Comparison of ENCODE assay signal across 1 cellular context in the genomic region with DNA sequence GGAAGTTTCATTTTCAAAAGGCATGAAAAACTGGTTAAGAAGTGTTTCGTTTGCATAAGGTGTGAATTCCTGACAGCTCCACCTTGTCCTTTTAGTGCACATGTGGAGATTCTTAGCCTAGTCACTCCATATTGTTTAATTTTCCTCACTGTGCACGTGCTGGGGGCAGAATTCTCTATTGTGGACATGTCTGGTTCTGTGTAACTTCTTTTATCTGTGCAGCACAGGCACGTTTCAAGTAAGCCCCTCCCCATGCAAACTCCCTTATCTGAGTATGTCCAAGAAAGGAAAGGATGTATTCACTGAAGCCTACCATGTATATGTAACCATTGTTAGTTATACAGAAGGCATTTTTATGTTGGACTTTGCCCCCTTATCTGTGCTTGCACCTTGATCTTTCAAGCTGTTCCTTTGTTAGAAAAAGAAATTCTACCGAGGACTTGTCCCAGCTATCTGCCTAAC.
TF ChIP-seq lines count a peak whose summit lies in the region.

No MANE protein-coding gene starts in this region.

TF ChIP-seq in K562, 482 proteins besides CTCF, POLR2A, EP300 and RAD21 (continued from another document and continues in another):
- TF ChIP-seq, protein P1, sequence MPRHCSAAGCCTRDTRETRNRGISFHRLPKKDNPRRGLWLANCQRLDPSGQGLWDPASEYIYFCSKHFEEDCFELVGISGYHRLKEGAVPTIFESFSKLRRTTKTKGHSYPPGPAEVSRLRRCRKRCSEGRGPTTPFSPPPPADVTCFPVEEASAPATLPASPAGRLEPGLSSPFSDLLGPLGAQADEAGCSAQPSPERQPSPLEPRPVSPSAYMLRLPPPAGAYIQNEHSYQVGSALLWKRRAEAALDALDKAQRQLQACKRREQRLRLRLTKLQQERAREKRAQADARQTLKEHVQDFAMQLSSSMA (CRISPR knock-in tag; IDR thresholded peaks at IDR 0.05), result no peak
- TF ChIP-seq, protein P2, sequence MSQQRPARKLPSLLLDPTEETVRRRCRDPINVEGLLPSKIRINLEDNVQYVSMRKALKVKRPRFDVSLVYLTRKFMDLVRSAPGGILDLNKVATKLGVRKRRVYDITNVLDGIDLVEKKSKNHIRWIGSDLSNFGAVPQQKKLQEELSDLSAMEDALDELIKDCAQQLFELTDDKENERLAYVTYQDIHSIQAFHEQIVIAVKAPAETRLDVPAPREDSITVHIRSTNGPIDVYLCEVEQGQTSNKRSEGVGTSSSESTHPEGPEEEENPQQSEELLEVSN (IDR thresholded peaks at IDR 0.05; ENCODE audit: borderline replicate concordance in 1 of 2, extremely low read depth in 1 of 2, insufficient read depth in 1 of 2, insufficient read length in 1 of 2, low read depth in 1 of 2, low read length in 1 of 2, poor library complexity in 1 of 2, severe bottlenecking in 1 of 2), result peak in 1 of 2 experiments; percentile 41
- TF ChIP-seq SMARCC2 (IDR thresholded peaks at IDR 0.05; ENCODE audit: low read depth) (no peak; the same call in 1 of the 2 replicates), ELF1 (tag; IDR thresholded peaks at IDR 0.05) (no peak), CSDE1 (IDR thresholded peaks at IDR 0.05) (no peak), ZKSCAN3 (CRISPR knock-in tag; IDR thresholded peaks at IDR 0.05) (no peak), JUNB (CRISPR knock-in tag; conservative IDR thresholded peaks at IDR 0.05) (no peak), TRIM28 (IDR thresholded peaks at IDR 0.05) (no peak), CC2D1A (IDR thresholded peaks at IDR 0.05) (peak; percentile 80), ZNF436 (CRISPR knock-in tag; IDR thresholded peaks at IDR 0.05) (no peak), CHD4 (IDR thresholded peaks at IDR 0.05; ENCODE audit: insufficient read depth, insufficient replicate concordance, low read depth, low read length, poor library complexity, severe bottlenecking) (no peak), SIX5 (IDR thresholded peaks at IDR 0.05; ENCODE audit: borderline replicate concordance in 1 of 2, insufficient read depth in 1 of 2, low read depth in 1 of 2, low read length in 2 of 2) (no peak), PHF8 (IDR thresholded peaks at IDR 0.05; ENCODE audit: borderline replicate concordance, low read length) (no peak), ZNF79 (CRISPR knock-in tag; IDR thresholded peaks at IDR 0.05; ENCODE audit: low read depth) (no peak), MCM2 (IDR thresholded peaks at IDR 0.05; ENCODE audit: low read depth) (no peak), POU5F1 (IDR thresholded peaks at IDR 0.05; ENCODE audit: borderline replicate concordance, low read depth, low read length, partially characterized antibody) (no peak), TOE1 (IDR thresholded peaks at IDR 0.05; ENCODE audit: borderline replicate concordance) (no peak), TOE1 (CRISPR knock-in tag; IDR thresholded peaks at IDR 0.05; ENCODE audit: borderline replicate concordance, low read depth) (no peak), SNRNP70 (optimal IDR thresholded peaks at IDR 0.05; ENCODE audit: low read depth, low read length) (no peak), KDM2B (CRISPR knock-in tag; IDR thresholded peaks at IDR 0.05) (no peak), PRMT5 (CRISPR knock-in tag; IDR thresholded peaks at IDR 0.05) (no peak), U2AF2 (optimal IDR thresholded peaks at IDR 0.05; ENCODE audit: low read depth, low read length) (no peak), PHB2 (IDR thresholded peaks at IDR 0.05; ENCODE audit: low read depth) (peak; percentile 56; the same call in 1 of the 2 replicates), KAT8 (IDR thresholded peaks at IDR 0.05; ENCODE audit: low read depth) (no peak)
- TF ChIP-seq, protein P3, sequence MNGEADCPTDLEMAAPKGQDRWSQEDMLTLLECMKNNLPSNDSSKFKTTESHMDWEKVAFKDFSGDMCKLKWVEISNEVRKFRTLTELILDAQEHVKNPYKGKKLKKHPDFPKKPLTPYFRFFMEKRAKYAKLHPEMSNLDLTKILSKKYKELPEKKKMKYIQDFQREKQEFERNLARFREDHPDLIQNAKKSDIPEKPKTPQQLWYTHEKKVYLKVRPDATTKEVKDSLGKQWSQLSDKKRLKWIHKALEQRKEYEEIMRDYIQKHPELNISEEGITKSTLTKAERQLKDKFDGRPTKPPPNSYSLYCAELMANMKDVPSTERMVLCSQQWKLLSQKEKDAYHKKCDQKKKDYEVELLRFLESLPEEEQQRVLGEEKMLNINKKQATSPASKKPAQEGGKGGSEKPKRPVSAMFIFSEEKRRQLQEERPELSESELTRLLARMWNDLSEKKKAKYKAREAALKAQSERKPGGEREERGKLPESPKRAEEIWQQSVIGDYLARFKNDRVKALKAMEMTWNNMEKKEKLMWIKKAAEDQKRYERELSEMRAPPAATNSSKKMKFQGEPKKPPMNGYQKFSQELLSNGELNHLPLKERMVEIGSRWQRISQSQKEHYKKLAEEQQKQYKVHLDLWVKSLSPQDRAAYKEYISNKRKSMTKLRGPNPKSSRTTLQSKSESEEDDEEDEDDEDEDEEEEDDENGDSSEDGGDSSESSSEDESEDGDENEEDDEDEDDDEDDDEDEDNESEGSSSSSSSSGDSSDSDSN (IDR thresholded peaks at IDR 0.05; ENCODE audit: borderline replicate concordance in 1 of 2, low read depth in 2 of 2, low read length in 2 of 2), result no peak
- TF ChIP-seq, protein P4, sequence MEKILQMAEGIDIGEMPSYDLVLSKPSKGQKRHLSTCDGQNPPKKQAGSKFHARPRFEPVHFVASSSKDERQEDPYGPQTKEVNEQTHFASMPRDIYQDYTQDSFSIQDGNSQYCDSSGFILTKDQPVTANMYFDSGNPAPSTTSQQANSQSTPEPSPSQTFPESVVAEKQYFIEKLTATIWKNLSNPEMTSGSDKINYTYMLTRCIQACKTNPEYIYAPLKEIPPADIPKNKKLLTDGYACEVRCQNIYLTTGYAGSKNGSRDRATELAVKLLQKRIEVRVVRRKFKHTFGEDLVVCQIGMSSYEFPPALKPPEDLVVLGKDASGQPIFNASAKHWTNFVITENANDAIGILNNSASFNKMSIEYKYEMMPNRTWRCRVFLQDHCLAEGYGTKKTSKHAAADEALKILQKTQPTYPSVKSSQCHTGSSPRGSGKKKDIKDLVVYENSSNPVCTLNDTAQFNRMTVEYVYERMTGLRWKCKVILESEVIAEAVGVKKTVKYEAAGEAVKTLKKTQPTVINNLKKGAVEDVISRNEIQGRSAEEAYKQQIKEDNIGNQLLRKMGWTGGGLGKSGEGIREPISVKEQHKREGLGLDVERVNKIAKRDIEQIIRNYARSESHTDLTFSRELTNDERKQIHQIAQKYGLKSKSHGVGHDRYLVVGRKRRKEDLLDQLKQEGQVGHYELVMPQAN (IDR thresholded peaks at IDR 0.05; ENCODE audit: borderline replicate concordance), result no peak
- TF ChIP-seq, protein P5, sequence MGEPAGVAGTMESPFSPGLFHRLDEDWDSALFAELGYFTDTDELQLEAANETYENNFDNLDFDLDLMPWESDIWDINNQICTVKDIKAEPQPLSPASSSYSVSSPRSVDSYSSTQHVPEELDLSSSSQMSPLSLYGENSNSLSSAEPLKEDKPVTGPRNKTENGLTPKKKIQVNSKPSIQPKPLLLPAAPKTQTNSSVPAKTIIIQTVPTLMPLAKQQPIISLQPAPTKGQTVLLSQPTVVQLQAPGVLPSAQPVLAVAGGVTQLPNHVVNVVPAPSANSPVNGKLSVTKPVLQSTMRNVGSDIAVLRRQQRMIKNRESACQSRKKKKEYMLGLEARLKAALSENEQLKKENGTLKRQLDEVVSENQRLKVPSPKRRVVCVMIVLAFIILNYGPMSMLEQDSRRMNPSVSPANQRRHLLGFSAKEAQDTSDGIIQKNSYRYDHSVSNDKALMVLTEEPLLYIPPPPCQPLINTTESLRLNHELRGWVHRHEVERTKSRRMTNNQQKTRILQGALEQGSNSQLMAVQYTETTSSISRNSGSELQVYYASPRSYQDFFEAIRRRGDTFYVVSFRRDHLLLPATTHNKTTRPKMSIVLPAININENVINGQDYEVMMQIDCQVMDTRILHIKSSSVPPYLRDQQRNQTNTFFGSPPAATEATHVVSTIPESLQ (CRISPR knock-in tag; IDR thresholded peaks at IDR 0.05), result no peak
- TF ChIP-seq, protein P6, sequence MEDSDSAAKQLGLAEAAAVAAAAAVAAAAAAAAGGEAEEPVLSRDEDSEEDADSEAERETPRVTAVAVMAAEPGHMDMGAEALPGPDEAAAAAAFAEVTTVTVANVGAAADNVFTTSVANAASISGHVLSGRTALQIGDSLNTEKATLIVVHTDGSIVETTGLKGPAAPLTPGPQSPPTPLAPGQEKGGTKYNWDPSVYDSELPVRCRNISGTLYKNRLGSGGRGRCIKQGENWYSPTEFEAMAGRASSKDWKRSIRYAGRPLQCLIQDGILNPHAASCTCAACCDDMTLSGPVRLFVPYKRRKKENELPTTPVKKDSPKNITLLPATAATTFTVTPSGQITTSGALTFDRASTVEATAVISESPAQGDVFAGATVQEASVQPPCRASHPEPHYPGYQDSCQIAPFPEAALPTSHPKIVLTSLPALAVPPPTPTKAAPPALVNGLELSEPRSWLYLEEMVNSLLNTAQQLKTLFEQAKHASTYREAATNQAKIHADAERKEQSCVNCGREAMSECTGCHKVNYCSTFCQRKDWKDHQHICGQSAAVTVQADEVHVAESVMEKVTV (CRISPR knock-in tag; IDR thresholded peaks at IDR 0.05), result no peak
- TF ChIP-seq, protein P7, sequence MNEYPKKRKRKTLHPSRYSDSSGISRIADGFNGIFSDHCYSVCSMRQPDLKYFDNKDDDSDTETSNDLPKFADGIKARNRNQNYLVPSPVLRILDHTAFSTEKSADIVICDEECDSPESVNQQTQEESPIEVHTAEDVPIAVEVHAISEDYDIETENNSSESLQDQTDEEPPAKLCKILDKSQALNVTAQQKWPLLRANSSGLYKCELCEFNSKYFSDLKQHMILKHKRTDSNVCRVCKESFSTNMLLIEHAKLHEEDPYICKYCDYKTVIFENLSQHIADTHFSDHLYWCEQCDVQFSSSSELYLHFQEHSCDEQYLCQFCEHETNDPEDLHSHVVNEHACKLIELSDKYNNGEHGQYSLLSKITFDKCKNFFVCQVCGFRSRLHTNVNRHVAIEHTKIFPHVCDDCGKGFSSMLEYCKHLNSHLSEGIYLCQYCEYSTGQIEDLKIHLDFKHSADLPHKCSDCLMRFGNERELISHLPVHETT (CRISPR knock-in tag; conservative IDR thresholded peaks at IDR 0.05 in 1 of 2, IDR thresholded peaks at IDR 0.05 in 1 of 2), result no peak
- TF ChIP-seq, protein P8, sequence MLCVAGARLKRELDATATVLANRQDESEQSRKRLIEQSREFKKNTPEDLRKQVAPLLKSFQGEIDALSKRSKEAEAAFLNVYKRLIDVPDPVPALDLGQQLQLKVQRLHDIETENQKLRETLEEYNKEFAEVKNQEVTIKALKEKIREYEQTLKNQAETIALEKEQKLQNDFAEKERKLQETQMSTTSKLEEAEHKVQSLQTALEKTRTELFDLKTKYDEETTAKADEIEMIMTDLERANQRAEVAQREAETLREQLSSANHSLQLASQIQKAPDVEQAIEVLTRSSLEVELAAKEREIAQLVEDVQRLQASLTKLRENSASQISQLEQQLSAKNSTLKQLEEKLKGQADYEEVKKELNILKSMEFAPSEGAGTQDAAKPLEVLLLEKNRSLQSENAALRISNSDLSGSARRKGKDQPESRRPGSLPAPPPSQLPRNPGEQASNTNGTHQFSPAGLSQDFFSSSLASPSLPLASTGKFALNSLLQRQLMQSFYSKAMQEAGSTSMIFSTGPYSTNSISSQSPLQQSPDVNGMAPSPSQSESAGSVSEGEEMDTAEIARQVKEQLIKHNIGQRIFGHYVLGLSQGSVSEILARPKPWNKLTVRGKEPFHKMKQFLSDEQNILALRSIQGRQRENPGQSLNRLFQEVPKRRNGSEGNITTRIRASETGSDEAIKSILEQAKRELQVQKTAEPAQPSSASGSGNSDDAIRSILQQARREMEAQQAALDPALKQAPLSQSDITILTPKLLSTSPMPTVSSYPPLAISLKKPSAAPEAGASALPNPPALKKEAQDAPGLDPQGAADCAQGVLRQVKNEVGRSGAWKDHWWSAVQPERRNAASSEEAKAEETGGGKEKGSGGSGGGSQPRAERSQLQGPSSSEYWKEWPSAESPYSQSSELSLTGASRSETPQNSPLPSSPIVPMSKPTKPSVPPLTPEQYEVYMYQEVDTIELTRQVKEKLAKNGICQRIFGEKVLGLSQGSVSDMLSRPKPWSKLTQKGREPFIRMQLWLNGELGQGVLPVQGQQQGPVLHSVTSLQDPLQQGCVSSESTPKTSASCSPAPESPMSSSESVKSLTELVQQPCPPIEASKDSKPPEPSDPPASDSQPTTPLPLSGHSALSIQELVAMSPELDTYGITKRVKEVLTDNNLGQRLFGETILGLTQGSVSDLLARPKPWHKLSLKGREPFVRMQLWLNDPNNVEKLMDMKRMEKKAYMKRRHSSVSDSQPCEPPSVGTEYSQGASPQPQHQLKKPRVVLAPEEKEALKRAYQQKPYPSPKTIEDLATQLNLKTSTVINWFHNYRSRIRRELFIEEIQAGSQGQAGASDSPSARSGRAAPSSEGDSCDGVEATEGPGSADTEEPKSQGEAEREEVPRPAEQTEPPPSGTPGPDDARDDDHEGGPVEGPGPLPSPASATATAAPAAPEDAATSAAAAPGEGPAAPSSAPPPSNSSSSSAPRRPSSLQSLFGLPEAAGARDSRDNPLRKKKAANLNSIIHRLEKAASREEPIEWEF (CRISPR knock-in tag; IDR thresholded peaks at IDR 0.05), result no peak
- TF ChIP-seq, protein P9, sequence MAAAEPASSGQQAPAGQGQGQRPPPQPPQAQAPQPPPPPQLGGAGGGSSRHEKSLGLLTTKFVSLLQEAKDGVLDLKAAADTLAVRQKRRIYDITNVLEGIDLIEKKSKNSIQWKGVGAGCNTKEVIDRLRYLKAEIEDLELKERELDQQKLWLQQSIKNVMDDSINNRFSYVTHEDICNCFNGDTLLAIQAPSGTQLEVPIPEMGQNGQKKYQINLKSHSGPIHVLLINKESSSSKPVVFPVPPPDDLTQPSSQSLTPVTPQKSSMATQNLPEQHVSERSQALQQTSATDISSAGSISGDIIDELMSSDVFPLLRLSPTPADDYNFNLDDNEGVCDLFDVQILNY (CRISPR knock-in tag; IDR thresholded peaks at IDR 0.05), result no peak
- TF ChIP-seq, protein P10, sequence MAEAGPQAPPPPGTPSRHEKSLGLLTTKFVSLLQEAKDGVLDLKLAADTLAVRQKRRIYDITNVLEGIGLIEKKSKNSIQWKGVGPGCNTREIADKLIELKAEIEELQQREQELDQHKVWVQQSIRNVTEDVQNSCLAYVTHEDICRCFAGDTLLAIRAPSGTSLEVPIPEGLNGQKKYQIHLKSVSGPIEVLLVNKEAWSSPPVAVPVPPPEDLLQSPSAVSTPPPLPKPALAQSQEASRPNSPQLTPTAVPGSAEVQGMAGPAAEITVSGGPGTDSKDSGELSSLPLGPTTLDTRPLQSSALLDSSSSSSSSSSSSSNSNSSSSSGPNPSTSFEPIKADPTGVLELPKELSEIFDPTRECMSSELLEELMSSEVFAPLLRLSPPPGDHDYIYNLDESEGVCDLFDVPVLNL (CRISPR knock-in tag; IDR thresholded peaks at IDR 0.05; ENCODE audit: low read depth), result no peak
- TF ChIP-seq, protein P11, sequence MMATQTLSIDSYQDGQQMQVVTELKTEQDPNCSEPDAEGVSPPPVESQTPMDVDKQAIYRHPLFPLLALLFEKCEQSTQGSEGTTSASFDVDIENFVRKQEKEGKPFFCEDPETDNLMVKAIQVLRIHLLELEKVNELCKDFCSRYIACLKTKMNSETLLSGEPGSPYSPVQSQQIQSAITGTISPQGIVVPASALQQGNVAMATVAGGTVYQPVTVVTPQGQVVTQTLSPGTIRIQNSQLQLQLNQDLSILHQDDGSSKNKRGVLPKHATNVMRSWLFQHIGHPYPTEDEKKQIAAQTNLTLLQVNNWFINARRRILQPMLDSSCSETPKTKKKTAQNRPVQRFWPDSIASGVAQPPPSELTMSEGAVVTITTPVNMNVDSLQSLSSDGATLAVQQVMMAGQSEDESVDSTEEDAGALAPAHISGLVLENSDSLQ (IDR thresholded peaks at IDR 0.05), result no peak
- TF ChIP-seq, protein P12, sequence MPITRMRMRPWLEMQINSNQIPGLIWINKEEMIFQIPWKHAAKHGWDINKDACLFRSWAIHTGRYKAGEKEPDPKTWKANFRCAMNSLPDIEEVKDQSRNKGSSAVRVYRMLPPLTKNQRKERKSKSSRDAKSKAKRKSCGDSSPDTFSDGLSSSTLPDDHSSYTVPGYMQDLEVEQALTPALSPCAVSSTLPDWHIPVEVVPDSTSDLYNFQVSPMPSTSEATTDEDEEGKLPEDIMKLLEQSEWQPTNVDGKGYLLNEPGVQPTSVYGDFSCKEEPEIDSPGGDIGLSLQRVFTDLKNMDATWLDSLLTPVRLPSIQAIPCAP (CRISPR knock-in tag; IDR thresholded peaks at IDR 0.05; ENCODE audit: borderline replicate concordance), result no peak
